Comparison of ENCODE assay signal across 8 cellular contexts in genomic region chrX:8731579-8732395, GRCh38. TPM values are rescaled to one million over a fixed set of nuclear protein-coding genes. Genes with fewer than 3 reads are reported as not detected.
A peak's percentile ranks its signal among the peaks of the same experiment; 100 is the strongest.
DNase-seq lines count a peak whose midpoint lies in the region; ATAC-seq and TF ChIP-seq lines count a peak whose summit lies in the region.

ANOS1 (minus strand) TSS chrX:8732137; CDS start chrX:8732036, 101 bp downstream.

- TF ChIP-seq EP300 in suprapubic skin (IDR thresholded peaks at IDR 0.05): no peak

- no peak for TF ChIP-seq CTCF in suprapubic skin (IDR thresholded peaks at IDR 0.05)

- in situ Hi-C loops in T47D (cut with HindIII; ENCODE audit: low pct_unique_long_range_greater_than_20kb, low sequenced_read_pairs): no loop called here

- intact Hi-C loops in left colon (cut with DNase I, micrococcal nuclease): no loop called here

- DNase-seq in A172 (ENCODE audit: low spot score) (peak; percentile 10), T47D (ENCODE audit: low read depth in 1 of 2, low spot score in 1 of 2) (peak; percentile 7 to 37), left colon (no peak), suprapubic skin (ENCODE audit: low spot score in 2 of 2) (no peak), SIG-M5 (lab: John Stamatoyannopoulos, UW) (no peak)
- DNase-seq in stimulated activated CD8-positive, alpha-beta memory T cell treated with anti-CD3 and anti-CD28 coated beads, Interleukin-4, amount 100 ng/mL, for 48 hours: no peak

- H3K36me3 ChIP-seq in HUES48 (ENCODE audit: control insufficient read depth, insufficient read depth, low read length) (peaks cover 25% of the 10 kb centered on the region), suprapubic skin (no peaks in the 10 kb centered on the region)

- peaks cover 46% of the 10 kb centered on the region for H3K27me3 ChIP-seq in HUES48 (ENCODE audit: control insufficient read depth, insufficient read depth, low read length)
- H3K27me3 ChIP-seq in suprapubic skin: peaks cover 7% of the 10 kb centered on the region

- ATAC-seq in left colon (peak; percentile 17), GM19395 (IDR thresholded peaks at IDR 0.05; ENCODE audit: unreplicated experiment) (no peak)

- peak within 1 kb of the TSS; percentile 67 for H3K9ac ChIP-seq in HUES48 (ENCODE audit: low read depth, low read length)

- H3K4me3 ChIP-seq in HUES48 (ENCODE audit: low read depth, low read length) (peak within 1 kb of the TSS; percentile 87), suprapubic skin (peak within 1 kb of the TSS; percentile 55)

- no peak within 1 kb of the TSS for H3K27ac ChIP-seq in HUES48 (ENCODE audit: low read depth, low read length)
- no peak within 1 kb of the TSS for H3K27ac ChIP-seq in suprapubic skin

- H3K4me1 ChIP-seq in HUES48 (ENCODE audit: control insufficient read depth, insufficient read depth, low read length): peaks cover 39% of the 10 kb centered on the region
- H3K4me1 ChIP-seq in suprapubic skin: peaks cover 4% of the 10 kb centered on the region

- TF ChIP-seq POLR2A in suprapubic skin (IDR thresholded peaks at IDR 0.05): no peak

- H3K9me3 ChIP-seq in HUES48 (ENCODE audit: control insufficient read depth, insufficient read depth, low read length) (no peaks in the 10 kb centered on the region), suprapubic skin (no peaks in the 10 kb centered on the region)

- WGBS in suprapubic skin: 0% methylated on average over 1 of the region's 87 CpGs

RNA-seq across cellular contexts. Expression of gene ANOS1, which starts in this region (rescaled TPM):
- total RNA-seq in A172 (2014; rRNA removed; shearing (Covaris generic)): 0.24 and 1.2 TPM in 2 replicates
- total RNA-seq in left colon (under 1 TPM; 0.18 to 0.34 TPM), suprapubic skin (1 to 10 TPM; 3.8 to 9.7 (median 5.7) TPM)

Comparison
In these comparisons a context has a peak if more than half of its experiments do, and no peak if none do; other contexts are left out.
1. Peak in ATAC-seq in left colon; RNA of the gene not detected or under 1 TPM.
2. DNase-seq: peak in A172 (single experiment) and T47D (2 of 2); none in left colon (0 of 2), suprapubic skin (0 of 2), SIG-M5 (single experiment) and stimulated activated CD8-positive, alpha-beta memory T cell treated with anti-CD3 and anti-CD28 coated beads, Interleukin-4, amount 100 ng/mL, for 48 hours (single experiment).